Comparison of ENCODE assay signal across 1 cellular context in the genomic region with DNA sequence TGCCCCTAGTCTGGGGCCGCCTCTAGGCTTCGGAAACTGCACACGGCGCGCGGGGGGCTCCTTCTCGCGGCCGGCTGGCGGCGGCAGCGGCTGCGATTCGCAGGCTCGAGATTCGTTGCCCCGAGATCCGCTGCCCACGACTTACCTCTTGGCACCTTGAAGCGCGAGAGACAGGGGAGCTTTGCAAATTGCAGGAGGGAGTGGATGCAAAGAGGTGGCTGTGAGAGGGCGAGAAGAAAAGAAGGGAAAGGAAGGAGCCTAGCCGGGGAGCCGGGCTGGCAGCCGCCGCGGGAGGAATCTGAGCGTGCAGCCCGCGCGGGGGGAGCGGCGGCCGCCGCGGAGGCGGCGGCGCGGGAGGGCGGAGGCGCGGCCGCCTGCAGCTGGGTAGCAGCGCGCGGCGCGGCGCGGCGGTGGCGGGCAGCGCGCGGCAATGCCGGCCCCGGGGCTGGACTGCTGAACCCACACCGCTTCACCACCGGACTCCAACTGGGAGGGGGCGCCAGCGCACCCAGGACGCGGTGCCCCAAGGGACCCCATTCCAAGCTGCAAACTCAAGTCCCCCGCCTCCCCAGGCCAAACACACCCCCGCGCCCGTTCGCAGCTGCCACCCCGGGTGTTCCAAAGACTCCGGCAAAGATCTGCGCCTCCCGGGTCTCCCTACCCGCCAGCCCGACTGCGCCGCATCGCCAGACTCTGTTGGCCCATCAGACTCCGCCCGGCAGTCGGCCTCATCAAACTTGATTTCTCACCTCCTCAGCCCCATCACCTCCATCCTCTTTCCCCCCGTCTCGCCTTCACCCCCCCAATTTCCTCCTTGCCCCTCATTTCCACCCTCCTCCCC.
TF ChIP-seq lines count a peak whose summit lies in the region.

No MANE protein-coding gene starts in this region.

TF ChIP-seq in K562, 482 proteins besides CTCF, POLR2A, EP300 and RAD21 (continued from another document and continues in another):
- TF ChIP-seq, protein P1, sequence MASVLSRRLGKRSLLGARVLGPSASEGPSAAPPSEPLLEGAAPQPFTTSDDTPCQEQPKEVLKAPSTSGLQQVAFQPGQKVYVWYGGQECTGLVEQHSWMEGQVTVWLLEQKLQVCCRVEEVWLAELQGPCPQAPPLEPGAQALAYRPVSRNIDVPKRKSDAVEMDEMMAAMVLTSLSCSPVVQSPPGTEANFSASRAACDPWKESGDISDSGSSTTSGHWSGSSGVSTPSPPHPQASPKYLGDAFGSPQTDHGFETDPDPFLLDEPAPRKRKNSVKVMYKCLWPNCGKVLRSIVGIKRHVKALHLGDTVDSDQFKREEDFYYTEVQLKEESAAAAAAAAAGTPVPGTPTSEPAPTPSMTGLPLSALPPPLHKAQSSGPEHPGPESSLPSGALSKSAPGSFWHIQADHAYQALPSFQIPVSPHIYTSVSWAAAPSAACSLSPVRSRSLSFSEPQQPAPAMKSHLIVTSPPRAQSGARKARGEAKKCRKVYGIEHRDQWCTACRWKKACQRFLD (CRISPR knock-in tag; IDR thresholded peaks at IDR 0.05), result no peak
- TF ChIP-seq L3MBTL2 (IDR thresholded peaks at IDR 0.05), result peak; percentile 57; the same call in 1 of the 2 replicates
- TF ChIP-seq TAF9B (IDR thresholded peaks at IDR 0.05; ENCODE audit: partially characterized antibody), result no peak
- no peak for TF ChIP-seq SMARCE1 (IDR thresholded peaks at IDR 0.05)
- no peak for TF ChIP-seq TGIF2 (CRISPR knock-in tag; IDR thresholded peaks at IDR 0.05)
- TF ChIP-seq, protein P2, sequence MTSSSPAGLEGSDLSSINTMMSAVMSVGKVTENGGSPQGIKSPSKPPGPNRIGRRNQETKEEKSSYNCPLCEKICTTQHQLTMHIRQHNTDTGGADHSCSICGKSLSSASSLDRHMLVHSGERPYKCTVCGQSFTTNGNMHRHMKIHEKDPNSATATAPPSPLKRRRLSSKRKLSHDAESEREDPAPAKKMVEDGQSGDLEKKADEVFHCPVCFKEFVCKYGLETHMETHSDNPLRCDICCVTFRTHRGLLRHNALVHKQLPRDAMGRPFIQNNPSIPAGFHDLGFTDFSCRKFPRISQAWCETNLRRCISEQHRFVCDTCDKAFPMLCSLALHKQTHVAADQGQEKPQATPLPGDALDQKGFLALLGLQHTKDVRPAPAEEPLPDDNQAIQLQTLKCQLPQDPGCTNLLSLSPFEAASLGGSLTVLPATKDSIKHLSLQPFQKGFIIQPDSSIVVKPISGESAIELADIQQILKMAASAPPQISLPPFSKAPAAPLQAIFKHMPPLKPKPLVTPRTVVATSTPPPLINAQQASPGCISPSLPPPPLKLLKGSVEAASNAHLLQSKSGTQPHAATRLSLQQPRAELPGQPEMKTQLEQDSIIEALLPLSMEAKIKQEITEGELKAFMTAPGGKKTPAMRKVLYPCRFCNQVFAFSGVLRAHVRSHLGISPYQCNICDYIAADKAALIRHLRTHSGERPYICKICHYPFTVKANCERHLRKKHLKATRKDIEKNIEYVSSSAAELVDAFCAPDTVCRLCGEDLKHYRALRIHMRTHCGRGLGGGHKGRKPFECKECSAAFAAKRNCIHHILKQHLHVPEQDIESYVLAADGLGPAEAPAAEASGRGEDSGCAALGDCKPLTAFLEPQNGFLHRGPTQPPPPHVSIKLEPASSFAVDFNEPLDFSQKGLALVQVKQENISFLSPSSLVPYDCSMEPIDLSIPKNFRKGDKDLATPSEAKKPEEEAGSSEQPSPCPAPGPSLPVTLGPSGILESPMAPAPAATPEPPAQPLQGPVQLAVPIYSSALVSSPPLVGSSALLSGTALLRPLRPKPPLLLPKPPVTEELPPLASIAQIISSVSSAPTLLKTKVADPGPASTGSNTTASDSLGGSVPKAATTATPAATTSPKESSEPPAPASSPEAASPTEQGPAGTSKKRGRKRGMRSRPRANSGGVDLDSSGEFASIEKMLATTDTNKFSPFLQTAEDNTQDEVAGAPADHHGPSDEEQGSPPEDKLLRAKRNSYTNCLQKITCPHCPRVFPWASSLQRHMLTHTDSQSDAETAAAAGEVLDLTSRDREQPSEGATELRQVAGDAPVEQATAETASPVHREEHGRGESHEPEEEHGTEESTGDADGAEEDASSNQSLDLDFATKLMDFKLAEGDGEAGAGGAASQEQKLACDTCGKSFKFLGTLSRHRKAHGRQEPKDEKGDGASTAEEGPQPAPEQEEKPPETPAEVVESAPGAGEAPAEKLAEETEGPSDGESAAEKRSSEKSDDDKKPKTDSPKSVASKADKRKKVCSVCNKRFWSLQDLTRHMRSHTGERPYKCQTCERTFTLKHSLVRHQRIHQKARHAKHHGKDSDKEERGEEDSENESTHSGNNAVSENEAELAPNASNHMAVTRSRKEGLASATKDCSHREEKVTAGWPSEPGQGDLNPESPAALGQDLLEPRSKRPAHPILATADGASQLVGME (CRISPR knock-in tag; IDR thresholded peaks at IDR 0.05), result no peak
- TF ChIP-seq ZNF785 (CRISPR knock-in tag; IDR thresholded peaks at IDR 0.05), result no peak
- no peak for TF ChIP-seq MTF1 (CRISPR knock-in tag; IDR thresholded peaks at IDR 0.05; ENCODE audit: borderline replicate concordance)
- TF ChIP-seq MBD2 (IDR thresholded peaks at IDR 0.05; ENCODE audit: borderline replicate concordance, low read depth), result no peak
- peak; percentile 46; the same call in 1 of the 2 replicates for TF ChIP-seq RNF2 (IDR thresholded peaks at IDR 0.05)
- TF ChIP-seq MEIS2 (IDR thresholded peaks at IDR 0.05; ENCODE audit: partially characterized antibody), result no peak
- TF ChIP-seq ZNF766 (CRISPR knock-in tag; conservative IDR thresholded peaks at IDR 0.05), result no peak; the same call in 1 of the 2 replicates
- TF ChIP-seq, protein P3, sequence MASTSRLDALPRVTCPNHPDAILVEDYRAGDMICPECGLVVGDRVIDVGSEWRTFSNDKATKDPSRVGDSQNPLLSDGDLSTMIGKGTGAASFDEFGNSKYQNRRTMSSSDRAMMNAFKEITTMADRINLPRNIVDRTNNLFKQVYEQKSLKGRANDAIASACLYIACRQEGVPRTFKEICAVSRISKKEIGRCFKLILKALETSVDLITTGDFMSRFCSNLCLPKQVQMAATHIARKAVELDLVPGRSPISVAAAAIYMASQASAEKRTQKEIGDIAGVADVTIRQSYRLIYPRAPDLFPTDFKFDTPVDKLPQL (IDR thresholded peaks at IDR 0.05; ENCODE audit: extremely low read depth, insufficient read length), result no peak
- peak; percentile 88 for TF ChIP-seq SMAD4 (CRISPR knock-in tag; conservative IDR thresholded peaks at IDR 0.05)
- no peak for TF ChIP-seq TBL1XR1 (IDR thresholded peaks at IDR 0.05; ENCODE audit: low read length in 2 of 2)
- TF ChIP-seq MYNN (IDR thresholded peaks at IDR 0.05), result peak; percentile 9; the same call in 1 of the 2 replicates
- TF ChIP-seq MYNN (CRISPR knock-in tag; IDR thresholded peaks at IDR 0.05), result no peak
- TF ChIP-seq NR1H2 (CRISPR knock-in tag; IDR thresholded peaks at IDR 0.05), result no peak
- TF ChIP-seq, protein P4, sequence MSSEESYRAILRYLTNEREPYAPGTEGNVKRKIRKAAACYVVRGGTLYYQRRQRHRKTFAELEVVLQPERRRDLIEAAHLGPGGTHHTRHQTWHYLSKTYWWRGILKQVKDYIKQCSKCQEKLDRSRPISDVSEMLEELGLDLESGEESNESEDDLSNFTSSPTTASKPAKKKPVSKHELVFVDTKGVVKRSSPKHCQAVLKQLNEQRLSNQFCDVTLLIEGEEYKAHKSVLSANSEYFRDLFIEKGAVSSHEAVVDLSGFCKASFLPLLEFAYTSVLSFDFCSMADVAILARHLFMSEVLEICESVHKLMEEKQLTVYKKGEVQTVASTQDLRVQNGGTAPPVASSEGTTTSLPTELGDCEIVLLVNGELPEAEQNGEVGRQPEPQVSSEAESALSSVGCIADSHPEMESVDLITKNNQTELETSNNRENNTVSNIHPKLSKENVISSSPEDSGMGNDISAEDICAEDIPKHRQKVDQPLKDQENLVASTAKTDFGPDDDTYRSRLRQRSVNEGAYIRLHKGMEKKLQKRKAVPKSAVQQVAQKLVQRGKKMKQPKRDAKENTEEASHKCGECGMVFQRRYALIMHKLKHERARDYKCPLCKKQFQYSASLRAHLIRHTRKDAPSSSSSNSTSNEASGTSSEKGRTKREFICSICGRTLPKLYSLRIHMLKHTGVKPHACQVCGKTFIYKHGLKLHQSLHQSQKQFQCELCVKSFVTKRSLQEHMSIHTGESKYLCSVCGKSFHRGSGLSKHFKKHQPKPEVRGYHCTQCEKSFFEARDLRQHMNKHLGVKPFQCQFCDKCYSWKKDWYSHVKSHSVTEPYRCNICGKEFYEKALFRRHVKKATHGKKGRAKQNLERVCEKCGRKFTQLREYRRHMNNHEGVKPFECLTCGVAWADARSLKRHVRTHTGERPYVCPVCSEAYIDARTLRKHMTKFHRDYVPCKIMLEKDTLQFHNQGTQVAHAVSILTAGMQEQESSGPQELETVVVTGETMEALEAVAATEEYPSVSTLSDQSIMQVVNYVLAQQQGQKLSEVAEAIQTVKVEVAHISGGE (CRISPR knock-in tag; IDR thresholded peaks at IDR 0.05), result 0 out of 6 replicates have a peak, but pooled peaks of 1 of the 3 experiments have one; percentile 27
- TF ChIP-seq, protein P5, sequence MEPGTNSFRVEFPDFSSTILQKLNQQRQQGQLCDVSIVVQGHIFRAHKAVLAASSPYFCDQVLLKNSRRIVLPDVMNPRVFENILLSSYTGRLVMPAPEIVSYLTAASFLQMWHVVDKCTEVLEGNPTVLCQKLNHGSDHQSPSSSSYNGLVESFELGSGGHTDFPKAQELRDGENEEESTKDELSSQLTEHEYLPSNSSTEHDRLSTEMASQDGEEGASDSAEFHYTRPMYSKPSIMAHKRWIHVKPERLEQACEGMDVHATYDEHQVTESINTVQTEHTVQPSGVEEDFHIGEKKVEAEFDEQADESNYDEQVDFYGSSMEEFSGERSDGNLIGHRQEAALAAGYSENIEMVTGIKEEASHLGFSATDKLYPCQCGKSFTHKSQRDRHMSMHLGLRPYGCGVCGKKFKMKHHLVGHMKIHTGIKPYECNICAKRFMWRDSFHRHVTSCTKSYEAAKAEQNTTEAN (CRISPR knock-in tag; IDR thresholded peaks at IDR 0.05), result no peak
- TF ChIP-seq ZNF174 (CRISPR knock-in tag; IDR thresholded peaks at IDR 0.05), result no peak
- no peak for TF ChIP-seq ZNF124 (CRISPR knock-in tag; IDR thresholded peaks at IDR 0.05)
- 0 out of 2 replicates have a peak, but pooled peaks have one; percentile 36 for TF ChIP-seq ERF (CRISPR knock-in tag; IDR thresholded peaks at IDR 0.05)
- TF ChIP-seq, protein P6, sequence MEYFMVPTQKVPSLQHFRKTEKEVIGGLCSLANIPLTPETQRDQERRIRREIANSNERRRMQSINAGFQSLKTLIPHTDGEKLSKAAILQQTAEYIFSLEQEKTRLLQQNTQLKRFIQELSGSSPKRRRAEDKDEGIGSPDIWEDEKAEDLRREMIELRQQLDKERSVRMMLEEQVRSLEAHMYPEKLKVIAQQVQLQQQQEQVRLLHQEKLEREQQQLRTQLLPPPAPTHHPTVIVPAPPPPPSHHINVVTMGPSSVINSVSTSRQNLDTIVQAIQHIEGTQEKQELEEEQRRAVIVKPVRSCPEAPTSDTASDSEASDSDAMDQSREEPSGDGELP (CRISPR knock-in tag; IDR thresholded peaks at IDR 0.05; ENCODE audit: borderline replicate concordance), result no peak
- TF ChIP-seq, protein P7, sequence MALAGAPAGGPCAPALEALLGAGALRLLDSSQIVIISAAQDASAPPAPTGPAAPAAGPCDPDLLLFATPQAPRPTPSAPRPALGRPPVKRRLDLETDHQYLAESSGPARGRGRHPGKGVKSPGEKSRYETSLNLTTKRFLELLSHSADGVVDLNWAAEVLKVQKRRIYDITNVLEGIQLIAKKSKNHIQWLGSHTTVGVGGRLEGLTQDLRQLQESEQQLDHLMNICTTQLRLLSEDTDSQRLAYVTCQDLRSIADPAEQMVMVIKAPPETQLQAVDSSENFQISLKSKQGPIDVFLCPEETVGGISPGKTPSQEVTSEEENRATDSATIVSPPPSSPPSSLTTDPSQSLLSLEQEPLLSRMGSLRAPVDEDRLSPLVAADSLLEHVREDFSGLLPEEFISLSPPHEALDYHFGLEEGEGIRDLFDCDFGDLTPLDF (CRISPR knock-in tag; IDR thresholded peaks at IDR 0.05), result no peak
- TF ChIP-seq NEUROD1 (IDR thresholded peaks at IDR 0.05; ENCODE audit: borderline replicate concordance, low read depth, low read length, partially characterized antibody), result no peak
- TF ChIP-seq XRCC5 (IDR thresholded peaks at IDR 0.05; ENCODE audit: low read depth, low read length), result no peak
- TF ChIP-seq ZC3H8 (IDR thresholded peaks at IDR 0.05), result no peak
- TF ChIP-seq, protein P8, sequence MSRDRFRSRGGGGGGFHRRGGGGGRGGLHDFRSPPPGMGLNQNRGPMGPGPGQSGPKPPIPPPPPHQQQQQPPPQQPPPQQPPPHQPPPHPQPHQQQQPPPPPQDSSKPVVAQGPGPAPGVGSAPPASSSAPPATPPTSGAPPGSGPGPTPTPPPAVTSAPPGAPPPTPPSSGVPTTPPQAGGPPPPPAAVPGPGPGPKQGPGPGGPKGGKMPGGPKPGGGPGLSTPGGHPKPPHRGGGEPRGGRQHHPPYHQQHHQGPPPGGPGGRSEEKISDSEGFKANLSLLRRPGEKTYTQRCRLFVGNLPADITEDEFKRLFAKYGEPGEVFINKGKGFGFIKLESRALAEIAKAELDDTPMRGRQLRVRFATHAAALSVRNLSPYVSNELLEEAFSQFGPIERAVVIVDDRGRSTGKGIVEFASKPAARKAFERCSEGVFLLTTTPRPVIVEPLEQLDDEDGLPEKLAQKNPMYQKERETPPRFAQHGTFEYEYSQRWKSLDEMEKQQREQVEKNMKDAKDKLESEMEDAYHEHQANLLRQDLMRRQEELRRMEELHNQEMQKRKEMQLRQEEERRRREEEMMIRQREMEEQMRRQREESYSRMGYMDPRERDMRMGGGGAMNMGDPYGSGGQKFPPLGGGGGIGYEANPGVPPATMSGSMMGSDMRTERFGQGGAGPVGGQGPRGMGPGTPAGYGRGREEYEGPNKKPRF (IDR thresholded peaks at IDR 0.05; ENCODE audit: low read depth, low read length), result no peak
- peak; percentile 77; the same call in 1 of the 2 replicates for TF ChIP-seq MTA3 (IDR thresholded peaks at IDR 0.05; ENCODE audit: borderline replicate concordance)
- TF ChIP-seq FOXA1 (IDR thresholded peaks at IDR 0.05; ENCODE audit: borderline replicate concordance), result no peak
- TF ChIP-seq BMI1 (IDR thresholded peaks at IDR 0.05; ENCODE audit: low read length), result no peak
- TF ChIP-seq ZNF224 (CRISPR knock-in tag; IDR thresholded peaks at IDR 0.05), result no peak
- TF ChIP-seq KLF13 (tag; IDR thresholded peaks at IDR 0.05; ENCODE audit: borderline replicate concordance, low read depth), result no peak
- no peak for TF ChIP-seq HDAC6 (IDR thresholded peaks at IDR 0.05; ENCODE audit: low read depth, low read length)
- TF ChIP-seq IFI16 (CRISPR knock-in tag; IDR thresholded peaks at IDR 0.05), result no peak
- TF ChIP-seq PURB (CRISPR knock-in tag; IDR thresholded peaks at IDR 0.05; ENCODE audit: low read depth), result no peak
- no peak for TF ChIP-seq SNIP1 (IDR thresholded peaks at IDR 0.05; ENCODE audit: low read depth)
- TF ChIP-seq GATA2 (CRISPR knock-in tag; IDR thresholded peaks at IDR 0.05), result no peak
- no peak for TF ChIP-seq C11orf30 (IDR thresholded peaks at IDR 0.05; ENCODE audit: low read depth)
- TF ChIP-seq SLC30A9 (CRISPR knock-in tag; IDR thresholded peaks at IDR 0.05), result no peak
- no peak for TF ChIP-seq SOX6 (IDR thresholded peaks at IDR 0.05)
- no peak for TF ChIP-seq SMARCA4 (IDR thresholded peaks at IDR 0.05)
- no peak for TF ChIP-seq CBFB (CRISPR knock-in tag; IDR thresholded peaks at IDR 0.05)
- no peak for TF ChIP-seq NUFIP1 (IDR thresholded peaks at IDR 0.05; ENCODE audit: partially characterized antibody)
- TF ChIP-seq PCBP1 (IDR thresholded peaks at IDR 0.05; ENCODE audit: low read depth, low read length, poor library complexity, severe bottlenecking), result no peak
- no peak for TF ChIP-seq FOSL1 (tag; conservative IDR thresholded peaks at IDR 0.05)
- no peak for TF ChIP-seq ZNF23 (CRISPR knock-in tag; IDR thresholded peaks at IDR 0.05)
